In genomic region chr1:15526021-15526489, GRCh38 we compare ENCODE assay signal across 9 cellular contexts. TPM values are rescaled to one million over a fixed set of nuclear protein-coding genes. Genes with fewer than 3 reads are reported as not detected.
DNase-seq lines count a peak whose midpoint lies in the region; ATAC-seq and TF ChIP-seq lines count a peak whose summit lies in the region.
"Had no signal": no experiment of that assay in that cellular context is flagged by ENCODE, and none has a peak within 500 bp of the region (broad histone marks: within the 10 kb centered on the region; RNA-seq: fewer than 3 reads in every experiment).

No MANE protein-coding gene starts in this region.

- TF ChIP-seq CTCF in DND-41 (IDR thresholded peaks at IDR 0.05; ENCODE audit: borderline replicate concordance, extremely low read depth, low read length, poor library complexity, severe bottlenecking) (no peak), Peyer's patch (IDR thresholded peaks at IDR 0.05) (no peak), prostate gland (IDR thresholded peaks at IDR 0.05) (no peak)

- peaks cover 11% of the 10 kb centered on the region for H3K79me2 ChIP-seq in DND-41 (ENCODE audit: insufficient read depth, low read length)

- H3K27me3 ChIP-seq in DND-41 (ENCODE audit: insufficient read depth, low read length, poor library complexity) (no peaks in the 10 kb centered on the region), Peyer's patch (no peaks in the 10 kb centered on the region), prostate gland (replicated peaks; ENCODE audit: insufficient read depth) (no peaks in the 10 kb centered on the region)

- H3K27ac ChIP-seq in DND-41 (ENCODE audit: low read length): peak overlapping the region; percentile 45; the same call in 1 of the 2 replicates
- peak overlapping the region; percentile 93 to 99 (median 96) for H3K27ac ChIP-seq in Peyer's patch
- H3K27ac ChIP-seq in epithelial cell of prostate: peak overlapping the region; percentile 93
- peak overlapping the region; percentile 98 to 99 for H3K27ac ChIP-seq in prostate gland

- WGBS in prostate gland: 12% methylated on average over 9 of the region's 9 CpGs

- no peak for ATAC-seq in DND-41 (ENCODE audit: insufficient read depth, low read depth)
- ATAC-seq in GM18861 (IDR thresholded peaks at IDR 0.05; ENCODE audit: unreplicated experiment): no peak

- H3K4me2 ChIP-seq in DND-41 (ENCODE audit: insufficient read depth, low read length): peak overlapping the region; percentile 94

- H3K4me3 ChIP-seq in DND-41 (ENCODE audit: low read depth in 1 of 2, low read length in 2 of 2) (peak overlapping the region; percentile 55 to 92; a peak in 3 of 4 replicates), Peyer's patch (peak overlapping the region; percentile 56 to 83 (median 72)), prostate gland (peak overlapping the region; percentile 66 to 97)

- H3K4me1 ChIP-seq in DND-41 (ENCODE audit: insufficient read depth, low read length) (peaks cover 43% of the 10 kb centered on the region), Peyer's patch (peaks cover 0 to 31% (median 5%) of the 10 kb centered on the region in 4 donors), prostate gland (replicated peaks) (no peaks in the 10 kb centered on the region)

- peak overlapping the region; percentile 90 for H2AFZ ChIP-seq in DND-41 (ENCODE audit: low read depth, low read length)

- H3K9ac ChIP-seq in DND-41 (ENCODE audit: low read depth, low read length): peak overlapping the region; percentile 64

- H4K20me1 ChIP-seq in DND-41 (ENCODE audit: insufficient read depth, low read length): no peaks in the 10 kb centered on the region

- H3K9me3 ChIP-seq in DND-41 (ENCODE audit: insufficient read depth, low read length, severe bottlenecking) (no peaks in the 10 kb centered on the region), Peyer's patch (no peaks in the 10 kb centered on the region), prostate gland (no peaks in the 10 kb centered on the region)

- H3K36me3 ChIP-seq in DND-41 (ENCODE audit: insufficient read depth, low read length): no peaks in the 10 kb centered on the region; the same call in 1 of the 2 replicates
- peaks cover 0 to 8% (median 0%) of the 10 kb centered on the region in 3 donors for H3K36me3 ChIP-seq in Peyer's patch
- no peaks in the 10 kb centered on the region for H3K36me3 ChIP-seq in prostate gland

- TF ChIP-seq POLR2A in Peyer's patch (IDR thresholded peaks at IDR 0.05) (no peak), prostate gland (IDR thresholded peaks at IDR 0.05) (no peak)

- intact Hi-C loops in prostate gland (cut with DNase I): loop anchor here (1.0 kb wide), 1 partner anchor 91 kb away; the partner anchor contains the start of gene DDI2

- DNase-seq in DND-41: no peak
- peak in 2 of 3 donors; percentile 25 to 61 for DNase-seq in Peyer's patch
- no peak for DNase-seq in epithelial cell of prostate (ENCODE audit: low read depth, low spot score)
- peak; percentile 27 for DNase-seq in prostate gland (ENCODE audit: low spot score)
- DNase-seq in NCI-H187 (lab: John Stamatoyannopoulos, UW): no peak
- no peak for DNase-seq in NCI-H526 treated with DMSO at 0.1 percent for 48 hours (lab: John Stamatoyannopoulos, UW)
- DNase-seq in DMS114 treated with DMSO at 0.1 percent for 48 hours (lab: John Stamatoyannopoulos, UW; ENCODE audit: unreplicated experiment): no peak

RNA-seq across cellular contexts. Expression of gene DNAJC16, which starts 0.6 kb away (rescaled TPM):
- total RNA-seq in Peyer's patch: 10 to 100 TPM; 20.8 to 64.4 (median 31.8) TPM
- total RNA-seq in prostate gland: 10 to 100 TPM; 21.5 to 27.2 TPM

RNA-seq across cellular contexts. Expression of gene CASP9, which starts 2.0 kb away (rescaled TPM):
- 10 to 100 TPM in 3 of 4 donors, 1 to 10 TPM in 1; 7.4 to 34.0 (median 26.2) TPM for total RNA-seq in Peyer's patch
- total RNA-seq in prostate gland: 10 to 100 TPM; 22.2 to 46.1 TPM

RNA-seq across cellular contexts. Expression of gene CELA2B, which starts 50.2 kb away (rescaled TPM):
- total RNA-seq in Peyer's patch (not detected), prostate gland (1 to 10 TPM in 1 of 2 donors, not detected in 1; 1.1 TPM)
- total RNA-seq: lung microvascular endothelial cell had no signal

RNA-seq across cellular contexts. Expression of gene AGMAT, which starts 58.8 kb away (rescaled TPM):
- total RNA-seq in Peyer's patch (10 to 100 TPM; 15.7 to 45.4 (median 39.6) TPM), prostate gland (1 to 10 TPM in 1 of 2 donors, under 1 TPM in 1; 0.96 to 1.9 TPM)

Comparison
In these comparisons a context has a peak if more than half of its experiments do, and no peak if none do; other contexts are left out.
1. DNase-seq: peak in Peyer's patch (2 of 3) and prostate gland (single experiment); none in DND-41 (single experiment), epithelial cell of prostate (single experiment), NCI-H187 (0 of 2), NCI-H526 treated with DMSO at 0.1 percent for 48 hours (single experiment) and DMS114 treated with DMSO at 0.1 percent for 48 hours (single experiment).
2. H3K27ac ChIP-seq: peak in every context shown above with its lines; median percentile 98 in prostate gland; 96 in Peyer's patch; 93 in epithelial cell of prostate; 45 in DND-41.
3. Peak in every context shown above with its lines, with median percentiles within 50 percentile points of each other: H3K4me3 ChIP-seq.